In the genomic region with DNA sequence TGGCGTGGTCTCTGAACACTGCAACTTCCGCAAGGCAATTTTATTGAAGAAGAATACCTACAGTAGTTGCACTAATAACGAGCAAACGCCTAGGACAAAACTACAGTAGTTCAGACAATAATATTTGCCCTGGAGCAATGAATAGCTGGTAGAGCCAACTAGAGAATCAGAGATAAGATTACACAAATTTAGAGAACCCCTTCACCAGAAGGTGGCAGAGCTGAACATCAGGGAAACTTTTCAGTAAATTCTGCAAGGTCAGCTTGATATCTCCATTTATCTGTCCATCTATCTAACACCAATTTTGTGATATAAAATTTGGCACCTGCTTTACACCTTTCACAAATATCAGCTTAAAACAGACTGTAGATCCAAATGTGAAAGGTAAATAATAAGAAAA, we compare ENCODE assay signal across 9 cellular contexts. TPM values are rescaled to one million over a fixed set of nuclear protein-coding genes. Genes with fewer than 3 reads are reported as not detected.
DNase-seq lines count a peak whose midpoint lies in the region; ATAC-seq and TF ChIP-seq lines count a peak whose summit lies in the region.
"Had no signal": no experiment of that assay in that cellular context is flagged by ENCODE, and none has a peak within 500 bp of the region (broad histone marks: within the 10 kb centered on the region; RNA-seq: fewer than 3 reads in every experiment).

No MANE protein-coding gene starts in this region.

- H3K9me3 ChIP-seq in WERI-Rb-1 (ENCODE audit: severe bottlenecking) = no peaks in the 10 kb centered on the region
- no peaks in the 10 kb centered on the region for H3K9me3 ChIP-seq in right lobe of liver
- no peaks in the 10 kb centered on the region for H3K9me3 ChIP-seq in osteoblast (ENCODE audit: low read depth, low read length)
- no peaks in the 10 kb centered on the region for H3K9me3 ChIP-seq in CD4-positive, alpha-beta T cell (ENCODE audit: control insufficient read depth, low read length)

- H3K4me1 Mint-ChIP-seq in CD4-positive, alpha-beta T cell (ENCODE audit: low read depth) = no peaks in the 10 kb centered on the region

- TF ChIP-seq CTCF in WERI-Rb-1 (IDR thresholded peaks at IDR 0.05; ENCODE audit: low read depth, low read length) (peak; percentile 33; the same call in 1 of the 2 replicates), right lobe of liver (IDR thresholded peaks at IDR 0.05) (peak; percentile 52 to 66 (median 62)), osteoblast (IDR thresholded peaks at IDR 0.05; ENCODE audit: extremely low read depth, low read depth, low read length) (no peak)
- TF ChIP-seq CTCF in CD4-positive, alpha-beta T cell (IDR thresholded peaks at IDR 0.05) = no peak

- peak; percentile 80 to 88 (median 84) for ATAC-seq in right lobe of liver
- ATAC-seq in CD4-positive, alpha-beta T cell (ENCODE audit: poor library complexity) = no peak
- ATAC-seq in HG02588 (IDR thresholded peaks at IDR 0.05; ENCODE audit: unreplicated experiment) = no peak
- no peak for ATAC-seq in HG03135 (IDR thresholded peaks at IDR 0.05; ENCODE audit: unreplicated experiment)

- WGBS in right lobe of liver (ENCODE audit: insufficient coverage, low coverage, low lambda C conversion rate, missing lambda C conversion rate) = 40% methylated on average over 4 of the region's 4 CpGs

- H4K20me1 ChIP-seq in osteoblast (ENCODE audit: insufficient read depth, low read length) = no peaks in the 10 kb centered on the region

- H3K4me3 ChIP-seq in WERI-Rb-1 (ENCODE audit: low read depth, low read length) (no peak overlapping the region), right lobe of liver (no peak overlapping the region), osteoblast (ENCODE audit: insufficient read depth, low read length) (no peak overlapping the region)

- intact Hi-C loops in right lobe of liver (cut with DNase I) = no loop called here
- intact Hi-C loops in CD4-positive, alpha-beta T cell (cut with DNase I, micrococcal nuclease) = no loop called here

- H3K27me3 ChIP-seq in WERI-Rb-1 (ENCODE audit: insufficient read depth, low read depth, severe bottlenecking) (no peaks in the 10 kb centered on the region), right lobe of liver (peaks cover 0 to 5% of the 10 kb centered on the region in 2 donors), osteoblast (ENCODE audit: insufficient read depth, low read length) (no peaks in the 10 kb centered on the region)
- no peaks in the 10 kb centered on the region for H3K27me3 ChIP-seq in CD4-positive, alpha-beta T cell (ENCODE audit: control insufficient read depth, insufficient read depth, low read length)

- no peaks in the 10 kb centered on the region for H3K9me3 Mint-ChIP-seq in CD4-positive, alpha-beta T cell

- H3K27ac ChIP-seq in WERI-Rb-1 (no peak overlapping the region), right lobe of liver (no peak overlapping the region), osteoblast (ENCODE audit: low read depth, low read length) (no peak overlapping the region)
- H3K27ac ChIP-seq in CD4-positive, alpha-beta T cell (ENCODE audit: low read depth, low read length) = no peak overlapping the region

- H2AFZ ChIP-seq in osteoblast (ENCODE audit: low read length) = no peak overlapping the region

- no peak overlapping the region for H3K4me3 Mint-ChIP-seq in CD4-positive, alpha-beta T cell

- H3K79me2 ChIP-seq in osteoblast (ENCODE audit: insufficient read depth, low read length) = no peaks in the 10 kb centered on the region

- no peak overlapping the region for H3K4me2 ChIP-seq in osteoblast (ENCODE audit: insufficient read depth, low read length)

- no peak overlapping the region for H3K27ac Mint-ChIP-seq in CD4-positive, alpha-beta T cell

- CTCF ChIA-PET in CD4-positive, alpha-beta T cell (lab: Charles Lee) = no interaction called here

- no peaks in the 10 kb centered on the region for H3K36me3 Mint-ChIP-seq in CD4-positive, alpha-beta T cell (ENCODE audit: low read depth)

- DNase-seq in DMS53 treated with DMSO at 0.1 percent for 48 hours (lab: John Stamatoyannopoulos, UW; ENCODE audit: unreplicated experiment) (peak; percentile 87), NCI-H1092 (lab: John Stamatoyannopoulos, UW) (peak; percentile 20), WERI-Rb-1 (no peak), right lobe of liver (peak in 1 of 3 donors; percentile 44), osteoblast (ENCODE audit: insufficient read length, low spot score, missing footprints) (no peak)
- DNase-seq in CD4-positive, alpha-beta T cell = no peak
- DNase-seq: islet precursor cell had no signal

- no peaks in the 10 kb centered on the region for H3K27me3 Mint-ChIP-seq in CD4-positive, alpha-beta T cell

- H3K4me1 ChIP-seq in right lobe of liver (no peaks in the 10 kb centered on the region), osteoblast (ENCODE audit: insufficient read depth, low read length) (no peaks in the 10 kb centered on the region)

- H3K36me3 ChIP-seq in WERI-Rb-1 (no peaks in the 10 kb centered on the region), right lobe of liver (no peaks in the 10 kb centered on the region), osteoblast (ENCODE audit: insufficient read depth, low read length) (no peaks in the 10 kb centered on the region)

- POLR2A ChIA-PET in CD4-positive, alpha-beta T cell (lab: Charles Lee) = no interaction called here

- TF ChIP-seq POLR2A in right lobe of liver (IDR thresholded peaks at IDR 0.05) = no peak

RNA-seq across cellular contexts. Expression of gene CDH19, which starts 43.8 kb away (rescaled TPM):
- 1 to 10 TPM in 5 of 6 experiments, under 1 TPM in 1; 0.84 to 4.6 (median 1.9) TPM for total RNA-seq in right lobe of liver
- total RNA-seq in osteoblast = not detected in 2 replicates
- not detected for total RNA-seq in CD4-positive, alpha-beta T cell

Comparison
In these comparisons a context has a peak if more than half of its experiments do, and no peak if none do; other contexts are left out.
1. DNase-seq: peak in DMS53 treated with DMSO at 0.1 percent for 48 hours (single experiment) and NCI-H1092 (single experiment); none in WERI-Rb-1 (single experiment), osteoblast (single experiment) and CD4-positive, alpha-beta T cell (0 of 10).
2. CTCF ChIP-seq: peak in WERI-Rb-1 (single experiment) and right lobe of liver (4 of 4); none in osteoblast (single experiment) and CD4-positive, alpha-beta T cell (single experiment).
3. ATAC-seq: peak in right lobe of liver (4 of 4); none in CD4-positive, alpha-beta T cell (single experiment), HG02588 (single experiment) and HG03135 (single experiment).